8 cellular contexts compared by ENCODE assay signal in the genomic region with DNA sequence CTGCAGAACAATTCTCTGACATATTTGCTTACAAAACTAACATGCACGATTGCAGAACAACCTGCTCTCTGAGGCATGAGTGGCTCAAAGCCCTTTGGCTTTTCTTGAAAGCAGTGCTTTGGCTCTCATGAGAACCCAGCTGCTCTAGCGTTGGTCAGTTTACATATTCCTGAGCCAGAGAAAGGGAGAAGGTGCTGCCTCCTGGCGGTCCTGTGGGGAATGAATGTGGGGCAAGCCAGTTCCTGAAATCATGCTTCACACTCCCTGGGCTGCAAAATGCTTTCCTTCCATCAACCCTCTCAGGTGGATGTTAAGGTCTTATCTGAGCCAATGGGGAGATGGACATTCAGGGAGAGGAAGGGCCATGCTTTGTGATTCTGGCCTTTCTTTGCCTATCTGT.
DNase-seq lines count a peak whose midpoint lies in the region; ATAC-seq lines count a peak whose summit lies in the region.

No MANE protein-coding gene starts in this region.

- H3K36me3 Mint-ChIP-seq in effector memory CD8-positive, alpha-beta T cell (ENCODE audit: insufficient read depth): no peaks in the 10 kb centered on the region

- no peaks in the 10 kb centered on the region for H3K4me1 Mint-ChIP-seq in effector memory CD8-positive, alpha-beta T cell (ENCODE audit: low read depth in 2 of 2)

- no peak overlapping the region for H3K4me3 Mint-ChIP-seq in effector memory CD8-positive, alpha-beta T cell

- peak; percentile 48 for ATAC-seq in effector memory CD8-positive, alpha-beta T cell (replicated peaks)
- no peak for ATAC-seq in HG03196 (IDR thresholded peaks at IDR 0.05; ENCODE audit: unreplicated experiment)

- peaks cover 53 to 65% of the 10 kb centered on the region in 2 donors for H3K27me3 Mint-ChIP-seq in effector memory CD8-positive, alpha-beta T cell

- DNase-seq in SKM-1 (lab: John Stamatoyannopoulos, UW; ENCODE audit: unreplicated experiment): peak; percentile 9
- DNase-seq in SKM-1 treated with dmso at 0.1 percent for 144 hours (lab: John Stamatoyannopoulos, UW; ENCODE audit: unreplicated experiment): no peak
- peak; percentile 8 to 66 for DNase-seq in NCI-H446 (lab: John Stamatoyannopoulos, UW)
- DNase-seq in activated CD4-positive, alpha-beta T cell treated with anti-CD3 and anti-CD28 coated beads, Interleukin-2, amount 50 U/mL, for 48 hours: peak; percentile 69 to 74
- peak; percentile 48 to 53 (median 50) for DNase-seq in effector memory CD8-positive, alpha-beta T cell
- DNase-seq in myocyte (ENCODE audit: low read depth): peak; percentile 79
- DNase-seq in stimulated activated CD8-positive, alpha-beta memory T cell treated with anti-CD3 and anti-CD28 coated beads, Interleukin-7, amount 100 ng/mL, for 1 hour (ENCODE audit: low read depth in 2 of 2): peak; percentile 23 to 41

- H3K27ac Mint-ChIP-seq in effector memory CD8-positive, alpha-beta T cell: no peak overlapping the region

- H3K9me3 Mint-ChIP-seq in effector memory CD8-positive, alpha-beta T cell: no peaks in the 10 kb centered on the region
